17 cellular contexts compared by ENCODE assay signal in genomic region chr19:12695090-12695489, GRCh38. TPM values are rescaled to one million over a fixed set of nuclear protein-coding genes. Genes with fewer than 3 reads are reported as not detected.
DNase-seq lines count a peak whose midpoint lies in the region; ATAC-seq, FAIRE-seq and TF ChIP-seq lines count a peak whose summit lies in the region.
"Had no signal": no experiment of that assay in that cellular context is flagged by ENCODE, and none has a peak within 500 bp of the region (broad histone marks: within the 10 kb centered on the region; RNA-seq: fewer than 3 reads in every experiment).

No MANE protein-coding gene starts in this region.

- ATAC-seq in stimulated activated naive CD8-positive, alpha-beta T cell treated with anti-CD3 and anti-CD28 coated beads, Interleukin-15, Interleukin-2, amounts not matched to agents 100 U/mL and 50 U/mL, for 24 hours, result no peak
- no peak for ATAC-seq in effector memory CD8-positive, alpha-beta T cell (replicated peaks)
- ATAC-seq in HG03280 (IDR thresholded peaks at IDR 0.05; ENCODE audit: unreplicated experiment), result no peak
- ATAC-seq: heart left ventricle, Right ventricle myocardium inferior had no signal

- H3K36me3 Mint-ChIP-seq in stimulated activated naive CD8-positive, alpha-beta T cell treated with anti-CD3 and anti-CD28 coated beads, Interleukin-15, Interleukin-2, amounts not matched to agents 100 ng/mL and 50 ng/mL, for 24 hours (ENCODE audit: low read depth), result peaks cover 14% of the 10 kb centered on the region
- H3K36me3 Mint-ChIP-seq in immature natural killer cell, result peaks cover 0 to 3% (median 0%) of the 10 kb centered on the region in 3 donors
- H3K36me3 Mint-ChIP-seq in effector memory CD8-positive, alpha-beta T cell (ENCODE audit: insufficient read depth), result peaks cover 11% of the 10 kb centered on the region

- H3K27ac ChIP-seq in PC-9, result no peak overlapping the region
- H3K27ac ChIP-seq: heart left ventricle, sigmoid colon had no signal

- peaks cover 16% of the 10 kb centered on the region for H3K4me1 Mint-ChIP-seq in stimulated activated naive CD8-positive, alpha-beta T cell treated with anti-CD3 and anti-CD28 coated beads, Interleukin-15, Interleukin-2, amounts not matched to agents 100 ng/mL and 50 ng/mL, for 24 hours (ENCODE audit: low read depth)
- peaks cover 11 to 14% of the 10 kb centered on the region in 2 donors for H3K4me1 Mint-ChIP-seq in immature natural killer cell
- H3K4me1 Mint-ChIP-seq in effector memory CD8-positive, alpha-beta T cell (ENCODE audit: low read depth in 2 of 2), result peaks cover 0 to 3% of the 10 kb centered on the region in 2 donors

- CTCF ChIA-PET in PC-9 (lab: Charles Lee), result interaction anchor here (0.6 kb wide), 1 partner anchor 101 kb away, joined by 3 read pairs; no protein-coding TSS in a partner anchor

- H3K4me3 Mint-ChIP-seq in stimulated activated naive CD8-positive, alpha-beta T cell treated with anti-CD3 and anti-CD28 coated beads, Interleukin-15, Interleukin-2, amounts not matched to agents 100 ng/mL and 50 ng/mL, for 24 hours, result peak overlapping the region; percentile 23
- peak overlapping the region in 4 of 5 donors; percentile 25 to 94 (median 46) for H3K4me3 Mint-ChIP-seq in immature natural killer cell
- peak overlapping the region in 1 of 2 donors; percentile 89 for H3K4me3 Mint-ChIP-seq in effector memory CD8-positive, alpha-beta T cell

- no peaks in the 10 kb centered on the region for H4K20me1 ChIP-seq in PC-9 (ENCODE audit: insufficient read depth)

- peaks cover 36% of the 10 kb centered on the region; the same call in 1 of the 2 replicates for H3F3A ChIP-seq in PC-9 (ENCODE audit: insufficient read depth, low read depth)

- no TSS peak for BruUV-seq in PC-9 (replicated peaks; lab: Mats Ljungman, UMichigan)

- no peak for FAIRE-seq in RCC 7860 (lab: Jason Lieb, UNC)
- FAIRE-seq: H1, urothelium cell line had no signal

- H3K27ac Mint-ChIP-seq in stimulated activated naive CD8-positive, alpha-beta T cell treated with anti-CD3 and anti-CD28 coated beads, Interleukin-15, Interleukin-2, amounts not matched to agents 100 ng/mL and 50 ng/mL, for 24 hours, result no peak overlapping the region
- H3K27ac Mint-ChIP-seq in immature natural killer cell, result no peak overlapping the region
- no peak overlapping the region for H3K27ac Mint-ChIP-seq in effector memory CD8-positive, alpha-beta T cell

- TF ChIP-seq CTCF in PC-9 (conservative IDR thresholded peaks at IDR 0.05), result no peak

- H3K36me3 ChIP-seq in PC-9 (ENCODE audit: low read depth), result no peaks in the 10 kb centered on the region; the same call in 1 of the 2 replicates

- H2AFZ ChIP-seq in PC-9, result no peak overlapping the region

- no peaks in the 10 kb centered on the region for H3K9me3 ChIP-seq in PC-9 (ENCODE audit: insufficient read depth, low read depth)
- H3K9me3 ChIP-seq: Caco-2, heart left ventricle, sigmoid colon had no signal

- H3K27me3 ChIP-seq in PC-9 (ENCODE audit: insufficient read depth, low read depth), result no peaks in the 10 kb centered on the region
- H3K27me3 ChIP-seq: heart left ventricle, sigmoid colon had no signal

- no peaks in the 10 kb centered on the region for H3K27me3 Mint-ChIP-seq in stimulated activated naive CD8-positive, alpha-beta T cell treated with anti-CD3 and anti-CD28 coated beads, Interleukin-15, Interleukin-2, amounts not matched to agents 100 ng/mL and 50 ng/mL, for 24 hours
- H3K27me3 Mint-ChIP-seq in immature natural killer cell (ENCODE audit: low read depth in 3 of 3), result peaks cover 3 to 8% (median 6%) of the 10 kb centered on the region in 3 donors
- no peaks in the 10 kb centered on the region for H3K27me3 Mint-ChIP-seq in effector memory CD8-positive, alpha-beta T cell

- H3K4me3 ChIP-seq in PC-9, result peak overlapping the region; percentile 72

- H3K9me3 Mint-ChIP-seq in stimulated activated naive CD8-positive, alpha-beta T cell treated with anti-CD3 and anti-CD28 coated beads, Interleukin-15, Interleukin-2, amounts not matched to agents 100 ng/mL and 50 ng/mL, for 24 hours, result no peaks in the 10 kb centered on the region
- no peaks in the 10 kb centered on the region for H3K9me3 Mint-ChIP-seq in immature natural killer cell
- H3K9me3 Mint-ChIP-seq in effector memory CD8-positive, alpha-beta T cell, result no peaks in the 10 kb centered on the region

- no peaks in the 10 kb centered on the region for H3K9me2 ChIP-seq in PC-9 (ENCODE audit: insufficient read depth)

- POLR2A ChIA-PET in PC-9 (lab: Charles Lee; ENCODE audit: unreplicated experiment), result no interaction called here

- peak overlapping the region; percentile 95 for H3K4me2 ChIP-seq in PC-9

- H3K4me1 ChIP-seq in PC-9 (replicated peaks; ENCODE audit: insufficient read depth), result peaks cover 8% of the 10 kb centered on the region; the same call in 1 of the 2 replicates
- H3K4me1 ChIP-seq: Caco-2 had no signal

- DNase-seq in stimulated activated naive CD8-positive, alpha-beta T cell treated with anti-CD3 and anti-CD28 coated beads, Interleukin-15, Interleukin-2, amounts not matched to agents 100 U/mL and 50 U/mL, for 24 hours, result no peak
- DNase-seq in PC-9 (no peak), immature natural killer cell (no peak), NCI-H2081 (lab: John Stamatoyannopoulos, UW) (no peak), RCC 7860 (ENCODE audit: low spot score) (no peak)
- DNase-seq in effector memory CD8-positive, alpha-beta T cell, result no peak
- DNase-seq: activated CD4-positive, CD25-positive, alpha-beta regulatory T cell treated with anti-CD3 and anti-CD28 coated beads, Interleukin-2, amount 50 U/mL, for 72 hours; amygdala; Caco-2; heart left ventricle; sigmoid colon had no signal

- peaks cover 26% of the 10 kb centered on the region for H3K79me2 ChIP-seq in PC-9 (ENCODE audit: low read depth)

- intact Hi-C loops in PC-9 (cut with micrococcal nuclease; ENCODE audit: unreplicated experiment), result no loop called here

RNA-seq across cellular contexts. Expression of gene FBXW9, which starts 1.3 kb away (rescaled TPM):
- 21.0 and 21.9 TPM in 2 replicates for total RNA-seq in PC-9 (2021)
- 1 to 10 TPM; 6.4 to 8.2 (median 8.0) TPM for polyA plus RNA-seq in immature natural killer cell

RNA-seq across cellular contexts. Expression of gene GNG14, which starts 7.3 kb away (rescaled TPM):
- total RNA-seq in PC-9 (2021), result not detected in 2 replicates
- not detected for polyA plus RNA-seq in immature natural killer cell
- total RNA-seq: Caco-2, H1, heart left ventricle, lung microvascular endothelial cell, Right ventricle myocardium inferior, sigmoid colon had no signal
- polyA plus RNA-seq: H1, heart left ventricle, sigmoid colon had no signal

RNA-seq across cellular contexts. Expression of gene DHPS, which starts 13.4 kb away (rescaled TPM):
- 106 and 121 TPM in 2 replicates for total RNA-seq in PC-9 (2021)
- 10 to 100 TPM; 70.8 to 76.0 (median 74.4) TPM for polyA plus RNA-seq in immature natural killer cell

RNA-seq across cellular contexts. Expression of gene WDR83, which starts 28.5 kb away (rescaled TPM):
- total RNA-seq in PC-9 (2021), result 12.9 and 21.2 TPM in 2 replicates
- polyA plus RNA-seq in immature natural killer cell, result 10 to 100 TPM; 19.9 to 30.1 (median 23.2) TPM

RNA-seq across cellular contexts. Expression of gene MAN2B1, which starts 28.5 kb away (rescaled TPM):
- 41.5 and 48.2 TPM in 2 replicates for total RNA-seq in PC-9 (2021)
- polyA plus RNA-seq in immature natural killer cell, result 10 to 100 TPM; 25.3 to 44.4 (median 27.2) TPM
